In genomic region chr7:149686449-149686848, GRCh38 we compare ENCODE assay signal across 3 cellular contexts.
TF ChIP-seq lines count a peak whose summit lies in the region.

No MANE protein-coding gene starts in this region.

TF ChIP-seq in HEK293, 187 proteins besides CTCF, POLR2A, EP300 and RAD21:
- TF ChIP-seq ZFP37 (tag by site-specific recombination; IDR thresholded peaks at IDR 0.05), result no peak
- no peak for TF ChIP-seq ZNF777 (tag by site-specific recombination; IDR thresholded peaks at IDR 0.05; ENCODE audit: borderline replicate concordance)
- TF ChIP-seq ZNF555 (tag by site-specific recombination; conservative IDR thresholded peaks at IDR 0.05), result no peak
- peak; percentile 97 for TF ChIP-seq PRDM1 (tag by site-specific recombination; IDR thresholded peaks at IDR 0.05)
TF ChIP-seq in HEK293: peak in this region for 1.

TF ChIP-seq in IMR-90, 13 proteins besides CTCF, POLR2A, EP300 and RAD21:
- TF ChIP-seq, protein P1, sequence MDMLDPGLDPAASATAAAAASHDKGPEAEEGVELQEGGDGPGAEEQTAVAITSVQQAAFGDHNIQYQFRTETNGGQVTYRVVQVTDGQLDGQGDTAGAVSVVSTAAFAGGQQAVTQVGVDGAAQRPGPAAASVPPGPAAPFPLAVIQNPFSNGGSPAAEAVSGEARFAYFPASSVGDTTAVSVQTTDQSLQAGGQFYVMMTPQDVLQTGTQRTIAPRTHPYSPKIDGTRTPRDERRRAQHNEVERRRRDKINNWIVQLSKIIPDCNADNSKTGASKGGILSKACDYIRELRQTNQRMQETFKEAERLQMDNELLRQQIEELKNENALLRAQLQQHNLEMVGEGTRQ (IDR thresholded peaks at IDR 0.05; ENCODE audit: low read depth, low read length), result no peak
- TF ChIP-seq MAFK (IDR thresholded peaks at IDR 0.05; ENCODE audit: low read depth, low read length), result no peak
- TF ChIP-seq MXI1 (IDR thresholded peaks at IDR 0.05; ENCODE audit: borderline replicate concordance, low read depth, low read length), result no peak
- TF ChIP-seq ELK1 (IDR thresholded peaks at IDR 0.05; ENCODE audit: borderline replicate concordance, low read depth, low read length), result no peak
- no peak for TF ChIP-seq NFE2L2 (IDR thresholded peaks at IDR 0.05; ENCODE audit: low read depth, low read length)
- TF ChIP-seq CEBPB (IDR thresholded peaks at IDR 0.05; ENCODE audit: low read depth, low read length), result no peak
- TF ChIP-seq RFX5 (IDR thresholded peaks at IDR 0.05; ENCODE audit: low read depth, low read length), result no peak
- no peak for TF ChIP-seq RCOR1 (IDR thresholded peaks at IDR 0.05; ENCODE audit: insufficient replicate concordance, low read length)
- no peak for TF ChIP-seq FOS (IDR thresholded peaks at IDR 0.05; ENCODE audit: low read depth, low read length)
- no peak for TF ChIP-seq MAZ (IDR thresholded peaks at IDR 0.05; ENCODE audit: borderline replicate concordance, low read depth, low read length)

TF ChIP-seq in H1, 55 proteins besides CTCF, POLR2A, EP300 and RAD21:
- TF ChIP-seq TAF7 (optimal IDR thresholded peaks at IDR 0.05; ENCODE audit: borderline replicate concordance, low read depth, low read length) (peak; percentile 94), POLR2AphosphoS5 (IDR thresholded peaks at IDR 0.05; ENCODE audit: low read depth, low read length) (peak; percentile 83), SIRT6 (IDR thresholded peaks at IDR 0.05; ENCODE audit: low read length) (no peak)
